In genomic region chr18:47912343-47912742, GRCh38 we compare ENCODE assay signal across 9 cellular contexts. TPM values are rescaled to one million over a fixed set of nuclear protein-coding genes. Genes with fewer than 3 reads are reported as not detected.
DNase-seq lines count a peak whose midpoint lies in the region; ATAC-seq and TF ChIP-seq lines count a peak whose summit lies in the region.
"Had no signal": no experiment of that assay in that cellular context is flagged by ENCODE, and none has a peak within 500 bp of the region (broad histone marks: within the 10 kb centered on the region; RNA-seq: fewer than 3 reads in every experiment).

No MANE protein-coding gene starts in this region.

- 33 to 52% (median 45%) methylated on average over 1 of the region's 1 CpG for WGBS in psoas muscle, 3 donors

- TF ChIP-seq CTCF in Caco-2 (IDR thresholded peaks at IDR 0.05; ENCODE audit: insufficient read depth in 1 of 2, low read depth in 1 of 2, low read length in 1 of 2, severe bottlenecking in 1 of 2, unreplicated experiment in 1 of 2) (no peak), psoas muscle (IDR thresholded peaks at IDR 0.05) (no peak)

- H3K36me3 ChIP-seq in Caco-2 (ENCODE audit: control insufficient read depth, insufficient read depth, low read length): no peaks in the 10 kb centered on the region
- no peaks in the 10 kb centered on the region for H3K36me3 ChIP-seq in psoas muscle (ENCODE audit: insufficient read depth in 1 of 2, low read depth in 1 of 2)

- H3K27ac Mint-ChIP-seq in Caco-2 (ENCODE audit: unreplicated experiment): peak overlapping the region; percentile 13
- peak overlapping the region; percentile 79 for H3K27ac Mint-ChIP-seq in activated CD4-positive, alpha-beta memory T cell treated with anti-CD3 and anti-CD28 coated beads, Interleukin-2, amount 10 ng/mL, durations not matched to agents 7 days and 5 days

- H3K4me3 Mint-ChIP-seq in Caco-2 (ENCODE audit: unreplicated experiment): peak overlapping the region; percentile 15
- peak overlapping the region; percentile 7 for H3K4me3 Mint-ChIP-seq in activated CD4-positive, alpha-beta memory T cell treated with anti-CD3 and anti-CD28 coated beads, Interleukin-2, amount 10 ng/mL, durations not matched to agents 7 days and 5 days

- H3K9me3 ChIP-seq in Caco-2 (no peaks in the 10 kb centered on the region), psoas muscle (no peaks in the 10 kb centered on the region)

- no peaks in the 10 kb centered on the region for H3K9me3 Mint-ChIP-seq in Caco-2 (ENCODE audit: unreplicated experiment)
- H3K9me3 Mint-ChIP-seq in activated CD4-positive, alpha-beta memory T cell treated with anti-CD3 and anti-CD28 coated beads, Interleukin-2, amount 10 ng/mL, durations not matched to agents 7 days and 5 days: peaks cover 2% of the 10 kb centered on the region

- CTCF ChIA-PET in Caco-2 (lab: Charles Lee): no interaction called here
- CTCF ChIA-PET in activated CD4-positive, alpha-beta memory T cell treated with anti-CD3 and anti-CD28 coated beads, Interleukin-2, amount 10 ng/mL, durations not matched to agents 7 days and 5 days (lab: Charles Lee): interaction anchor here (1.3 kb wide), 1 partner anchor 9 kb away, joined by 5 read pairs; no protein-coding TSS in a partner anchor

- H3K36me3 Mint-ChIP-seq in Caco-2 (ENCODE audit: insufficient read depth, unreplicated experiment): peaks cover 3% of the 10 kb centered on the region
- H3K36me3 Mint-ChIP-seq in activated CD4-positive, alpha-beta memory T cell treated with anti-CD3 and anti-CD28 coated beads, Interleukin-2, amount 10 ng/mL, durations not matched to agents 7 days and 5 days (ENCODE audit: low read depth): peaks cover 49% of the 10 kb centered on the region

- H3K4me1 ChIP-seq in Caco-2 (no peaks in the 10 kb centered on the region), psoas muscle (peaks cover 52% of the 10 kb centered on the region)

- H3K4me3 ChIP-seq in Caco-2 (ENCODE audit: low read depth, low read length) (no peak overlapping the region), psoas muscle (peak overlapping the region; percentile 36)

- peak overlapping the region; percentile 47 for H3K27ac ChIP-seq in psoas muscle

- ATAC-seq in psoas muscle: peak; percentile 40 to 70 (median 64)

- POLR2A ChIA-PET in Caco-2 (lab: Charles Lee): no interaction called here
- POLR2A ChIA-PET in activated CD4-positive, alpha-beta memory T cell treated with anti-CD3 and anti-CD28 coated beads, Interleukin-2, amount 10 ng/mL, durations not matched to agents 7 days and 5 days (lab: Charles Lee): interaction anchor here (1.0 to 4.2 kb wide), 2 partner anchors 11 to 17 kb away, joined by 3 to 31 read pairs; partner anchors contain the start of gene SMAD2

- H3K27me3 ChIP-seq in Caco-2 (replicated peaks; ENCODE audit: control insufficient read depth, insufficient read depth, low read length): no peaks in the 10 kb centered on the region
- H3K27me3 ChIP-seq in psoas muscle (ENCODE audit: insufficient read depth in 3 of 3, low read length in 2 of 3): no peaks in the 10 kb centered on the region

- DNase-seq in Caco-2 (no peak), foreskin melanocyte (peak; percentile 92), psoas muscle (no peak), mucosa of gallbladder (ENCODE audit: low spot score) (no peak), SW 1271 (lab: John Stamatoyannopoulos, UW) (no peak), SHP77 treated with DMSO at 0.1 percent for 48 hours (lab: John Stamatoyannopoulos, UW) (no peak), occipital lobe (lab: John Stamatoyannopoulos, UW) (no peak)
- DNase-seq in activated CD4-positive, alpha-beta memory T cell treated with anti-CD3 and anti-CD28 coated beads, Interleukin-2, amount 10 ng/mL, durations not matched to agents 7 days and 5 days: no peak
- DNase-seq: NCI-H1930 had no signal

- peaks cover 8% of the 10 kb centered on the region for H3K4me1 Mint-ChIP-seq in Caco-2 (ENCODE audit: low read depth, unreplicated experiment)
- peaks cover 68% of the 10 kb centered on the region for H3K4me1 Mint-ChIP-seq in activated CD4-positive, alpha-beta memory T cell treated with anti-CD3 and anti-CD28 coated beads, Interleukin-2, amount 10 ng/mL, durations not matched to agents 7 days and 5 days

- intact Hi-C loops in Caco-2 (cut with micrococcal nuclease; ENCODE audit: unreplicated experiment) (no loop called here), psoas muscle (cut with DNase I) (no loop called here)

- no peaks in the 10 kb centered on the region for H3K27me3 Mint-ChIP-seq in Caco-2 (ENCODE audit: insufficient read depth, unreplicated experiment)
- no peaks in the 10 kb centered on the region for H3K27me3 Mint-ChIP-seq in activated CD4-positive, alpha-beta memory T cell treated with anti-CD3 and anti-CD28 coated beads, Interleukin-2, amount 10 ng/mL, durations not matched to agents 7 days and 5 days

- BruUV-seq in Caco-2 (replicated peaks; lab: Mats Ljungman, UMichigan): no TSS peak

RNA-seq across cellular contexts. Expression of gene SMAD2, which starts 18.1 kb away (rescaled TPM):
- total RNA-seq in Caco-2 (2022) (50.9 and 53.5 TPM in 2 replicates), psoas muscle (10 to 100 TPM; 60.1 to 76.4 (median 63.8) TPM), mucosa of gallbladder (111 TPM), occipital lobe (70.8 TPM)
- 100 to 1,000 TPM; 170 to 174 TPM for total RNA-seq in activated CD4-positive, alpha-beta memory T cell treated with anti-CD3 and anti-CD28 coated beads, Interleukin-2, amount 10 ng/mL, durations not matched to agents 7 days and 5 days
- 10 to 100 TPM; 28.3 to 59.1 (median 33.2) TPM for polyA plus RNA-seq in psoas muscle
